Comparison of ENCODE assay signal across 11 cellular contexts in the genomic region with DNA sequence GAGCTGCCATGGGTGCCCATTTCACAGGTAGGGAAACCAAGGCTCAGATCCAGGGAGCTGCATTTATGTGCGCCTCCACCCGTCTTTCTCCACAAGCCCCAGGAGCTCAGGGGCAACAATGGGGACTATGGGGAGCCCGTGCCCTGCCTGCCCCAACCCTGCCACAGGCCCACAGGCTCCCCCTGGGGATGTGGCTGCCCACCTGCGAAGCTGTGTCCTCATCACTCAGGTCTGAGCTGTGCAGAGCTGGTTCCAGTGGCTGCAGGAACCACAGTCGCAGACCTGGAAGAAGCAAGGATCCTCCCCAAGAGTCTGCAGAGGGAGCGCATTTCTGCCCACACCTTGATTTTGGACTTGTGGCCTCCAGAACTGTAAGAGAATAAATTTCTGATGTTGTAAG. TPM values are rescaled to one million over a fixed set of nuclear protein-coding genes. Genes with fewer than 3 reads are reported as not detected.
"Had no signal": no experiment of that assay in that cellular context is flagged by ENCODE, and none has a peak within 500 bp of the region (broad histone marks: within the 10 kb centered on the region; RNA-seq: fewer than 3 reads in every experiment).

No MANE protein-coding gene starts in this region.

- H3K4me3 Mint-ChIP-seq: HFFc6 had no signal

- H3K4me3 ChIP-seq: GM23248, HAP-1, K562 had no signal

- H3K27ac ChIP-seq: GM23248, HL-60 had no signal

- H2AFZ ChIP-seq: GM23248 had no signal

- H3K27ac Mint-ChIP-seq: HFFc6 had no signal

- ATAC-seq: HCT116, K562 had no signal

- H3K9me3 ChIP-seq: HAP-1 had no signal

- H3K36me3 ChIP-seq: HAP-1 had no signal

- H3K4me1 ChIP-seq: HAP-1 had no signal

- DNase-seq: GM23248, GOT3, H7, HFFc6, IMR-90 had no signal

- H3K9ac ChIP-seq: GM23248 had no signal

- H3K9me3 Mint-ChIP-seq: HFFc6 had no signal

RNA-seq across cellular contexts. Expression of a gene that starts 9.8 kb away (rescaled TPM):
- total RNA-seq: GM23248, H4, H7, HFFc6, HT1080, IMR-90 had no signal
- polyA plus RNA-seq: GM23248, IMR-90 had no signal
